ENCODE assay signal across 7 cellular contexts in the genomic region with DNA sequence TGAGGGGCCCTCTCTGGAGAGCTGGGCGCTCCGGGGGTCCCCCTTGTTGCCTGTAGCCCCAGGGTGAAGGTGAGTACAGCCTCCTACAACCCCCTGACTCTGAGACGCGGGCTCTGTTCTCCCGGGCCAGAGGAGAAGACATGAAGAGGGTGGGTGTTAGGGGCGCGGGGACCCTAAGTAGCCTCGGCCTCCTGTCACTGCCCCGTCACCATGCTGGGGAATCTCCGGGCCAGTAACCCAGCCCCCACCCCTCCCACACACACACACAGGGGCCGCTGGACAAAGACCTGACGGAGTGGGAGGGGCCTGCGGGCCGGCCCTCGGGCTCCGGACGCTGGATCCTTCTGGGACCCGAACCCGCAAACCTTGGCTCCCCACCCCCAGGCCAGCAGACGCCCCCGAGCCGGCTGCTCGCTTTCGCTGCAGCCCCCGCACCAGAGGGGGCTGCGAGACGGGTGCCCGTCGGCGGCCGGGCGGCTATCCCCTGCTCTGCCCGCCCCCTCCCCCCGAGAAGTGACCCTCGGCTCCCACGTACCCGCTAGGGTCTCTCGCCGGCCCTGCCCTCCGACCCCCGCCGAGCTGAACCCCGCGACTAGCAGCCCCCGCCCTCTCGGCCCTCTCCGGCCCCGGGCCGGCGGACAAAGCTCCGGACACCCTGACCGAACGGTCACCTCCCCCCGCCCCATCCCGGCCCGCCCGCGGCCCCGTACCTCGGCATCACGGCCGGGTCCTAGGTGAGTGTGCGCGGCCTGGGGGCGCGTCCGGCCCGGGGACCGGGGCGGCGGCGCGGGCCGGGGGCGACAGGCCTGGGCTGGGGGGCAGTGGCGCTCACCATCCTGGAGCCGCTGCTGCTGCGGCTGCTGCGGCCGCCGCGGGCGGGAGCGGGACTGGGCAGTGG. TPM values are rescaled to one million over a fixed set of nuclear protein-coding genes. Genes with fewer than 3 reads are reported as not detected.
DNase-seq lines count a peak whose midpoint lies in the region; ATAC-seq and TF ChIP-seq lines count a peak whose summit lies in the region.

A gene with protein sequence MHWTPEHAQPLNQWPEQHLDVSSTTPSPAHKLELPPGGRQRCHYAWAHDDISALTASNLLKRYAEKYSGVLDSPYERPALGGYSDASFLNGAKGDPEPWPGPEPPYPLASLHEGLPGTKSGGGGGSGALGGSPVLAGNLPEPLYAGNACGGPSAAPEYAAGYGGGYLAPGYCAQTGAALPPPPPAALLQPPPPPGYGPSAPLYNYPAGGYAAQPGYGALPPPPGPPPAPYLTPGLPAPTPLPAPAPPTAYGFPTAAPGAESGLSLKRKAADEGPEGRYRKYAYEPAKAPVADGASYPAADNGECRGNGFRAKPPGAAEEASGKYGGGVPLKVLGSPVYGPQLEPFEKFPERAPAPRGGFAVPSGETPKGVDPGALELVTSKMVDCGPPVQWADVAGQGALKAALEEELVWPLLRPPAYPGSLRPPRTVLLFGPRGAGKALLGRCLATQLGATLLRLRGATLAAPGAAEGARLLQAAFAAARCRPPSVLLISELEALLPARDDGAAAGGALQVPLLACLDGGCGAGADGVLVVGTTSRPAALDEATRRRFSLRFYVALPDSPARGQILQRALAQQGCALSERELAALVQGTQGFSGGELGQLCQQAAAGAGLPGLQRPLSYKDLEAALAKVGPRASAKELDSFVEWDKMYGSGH (minus strand): TSS at position 889 of the 898 bp plus-strand sequence. CDS start 26,305 bp downstream, outside the sequence.

- peak within 1 kb of the TSS; percentile 61 for H3K4me3 Mint-ChIP-seq in chondrocyte (ENCODE audit: unreplicated experiment)

- TF ChIP-seq CTCF in HFF-Myc (IDR thresholded peaks at IDR 0.05; ENCODE audit: low read depth, low read length, missing control alignments) (no peak), chondrocyte (IDR thresholded peaks at IDR 0.05) (no peak), lower lobe of right lung (IDR thresholded peaks at IDR 0.05) (no peak)

- H3K27ac ChIP-seq in lower lobe of right lung (peak within 1 kb of the TSS; percentile 58), thymus (ENCODE audit: low read depth) (no peak within 1 kb of the TSS)

- H3K4me1 ChIP-seq in lower lobe of right lung: peaks cover 41% of the 10 kb centered on the region
- H3K4me1 ChIP-seq in thymus (ENCODE audit: control insufficient read depth, insufficient read depth, low read length): peaks cover 5% of the 10 kb centered on the region

- intact Hi-C loops in lower lobe of right lung (cut with DNase I): no loop called here

- ATAC-seq in lower lobe of right lung: peak; percentile 20 to 39
- ATAC-seq in HG03108 (IDR thresholded peaks at IDR 0.05; ENCODE audit: unreplicated experiment): no peak

- H3K27me3 ChIP-seq in lower lobe of right lung (ENCODE audit: low read depth) (peaks cover 49% of the 10 kb centered on the region), thymus (ENCODE audit: control insufficient read depth, insufficient read depth) (peaks cover 40% of the 10 kb centered on the region)

- H3K27ac Mint-ChIP-seq in chondrocyte (ENCODE audit: unreplicated experiment): no peak within 1 kb of the TSS

- WGBS in thymus: 7% methylated on average over 84 of the region's 84 CpGs

- H3K27me3 Mint-ChIP-seq in chondrocyte (ENCODE audit: low read depth): peaks cover 33% of the 10 kb centered on the region

- peak within 1 kb of the TSS; percentile 41 for H3K4me3 ChIP-seq in HFF-Myc (replicated peaks; ENCODE audit: low read depth, low read length)
- peak within 1 kb of the TSS; percentile 58 for H3K4me3 ChIP-seq in lower lobe of right lung
- peak within 1 kb of the TSS; percentile 45 for H3K4me3 ChIP-seq in thymus (ENCODE audit: low read length)

- DNase-seq in HFF-Myc (ENCODE audit: extremely low read depth, low read depth): no peak
- DNase-seq in chondrocyte (ENCODE audit: low spot score): no peak
- DNase-seq in lower lobe of right lung: no peak
- no peak for DNase-seq in stimulated activated CD4-positive, alpha-beta T cell treated with anti-CD3 and anti-CD28 coated beads, Interleukin-15, amount 100 ng/mL, for 24 hours
- no peak for DNase-seq in COLO829 (ENCODE audit: low spot score)

- H3K36me3 Mint-ChIP-seq in chondrocyte (ENCODE audit: low read depth): no peaks in the 10 kb centered on the region

- H3K9me3 Mint-ChIP-seq in chondrocyte (ENCODE audit: low read depth): no peaks in the 10 kb centered on the region

- H3K9me3 ChIP-seq in lower lobe of right lung (no peaks in the 10 kb centered on the region), thymus (ENCODE audit: control insufficient read depth) (peaks cover 3% of the 10 kb centered on the region)

- H3K36me3 ChIP-seq in lower lobe of right lung (no peaks in the 10 kb centered on the region), thymus (ENCODE audit: control insufficient read depth, insufficient read depth) (no peaks in the 10 kb centered on the region)

- H3K4me1 Mint-ChIP-seq in chondrocyte (ENCODE audit: low read depth): peaks cover 6% of the 10 kb centered on the region

RNA-seq across cellular contexts. Expression of the gene that starts here (rescaled TPM):
- total RNA-seq in chondrocyte (0.26 to 0.30 TPM in 2 of 3 replicates, not detected in the other), lower lobe of right lung (0.95 TPM)
- polyA plus RNA-seq in thymus: 0.52 TPM

Comparison
In these comparisons a context has a peak if more than half of its experiments do, and no peak if none do; other contexts are left out.
1. Peak in ATAC-seq, H3K4me3 ChIP-seq and H3K27ac ChIP-seq in lower lobe of right lung; RNA of the gene not detected or under 1 TPM.